8 cellular contexts compared by ENCODE assay signal in the genomic region with DNA sequence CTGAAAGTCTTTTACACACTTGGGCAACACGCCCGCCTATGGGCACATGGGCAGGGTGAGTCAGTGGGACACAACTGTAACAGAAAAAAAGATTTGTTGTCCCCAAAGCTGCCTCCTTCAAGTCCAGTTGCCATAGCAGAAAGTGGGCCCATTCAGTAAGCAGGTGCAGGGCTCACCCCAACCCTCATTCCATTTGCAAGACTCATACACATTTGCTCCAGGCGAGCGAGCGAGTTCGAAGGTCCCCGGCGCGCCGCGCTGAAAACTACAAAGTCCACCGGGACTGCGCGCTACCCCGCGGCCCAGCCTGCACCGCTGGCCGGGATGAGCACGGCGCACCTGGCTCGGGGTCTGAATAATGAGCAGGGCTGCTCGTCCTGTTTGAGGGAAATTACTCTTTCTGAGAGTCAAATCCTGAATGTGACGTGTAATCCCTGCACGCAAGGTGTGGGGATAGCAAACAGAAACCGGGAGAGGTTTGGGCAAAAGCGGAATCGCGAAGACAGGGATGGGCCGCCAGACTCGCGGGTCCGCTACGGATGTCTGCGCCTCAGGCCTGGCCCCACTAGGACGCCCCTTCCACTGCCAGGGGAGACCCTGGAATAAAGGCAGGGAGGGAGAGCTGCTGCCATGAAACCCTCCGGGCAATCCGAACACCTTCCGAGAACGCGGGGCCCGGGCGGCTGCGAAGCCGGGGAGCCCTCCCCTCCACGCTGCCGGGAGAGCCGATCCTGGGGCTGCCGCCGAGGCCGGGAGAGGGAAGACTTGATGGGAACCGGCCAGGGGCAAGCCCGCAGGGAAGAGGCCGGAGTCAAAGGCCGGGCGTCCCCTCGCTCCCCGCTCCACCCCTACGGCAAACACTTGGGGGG. TPM values are rescaled to one million over a fixed set of nuclear protein-coding genes. Genes with fewer than 3 reads are reported as not detected.
DNase-seq lines count a peak whose midpoint lies in the region; ATAC-seq, FAIRE-seq and TF ChIP-seq lines count a peak whose summit lies in the region.

No MANE protein-coding gene starts in this region.

- no peaks in the 10 kb centered on the region for H3K9me2 ChIP-seq in neural cell (ENCODE audit: insufficient read depth, low read length)

- H3K79me2 ChIP-seq in neural cell (replicated peaks; ENCODE audit: insufficient read depth, low read length) = no peaks in the 10 kb centered on the region

- H3K9me3 ChIP-seq in neural cell (ENCODE audit: low read length) = no peaks in the 10 kb centered on the region

- TF ChIP-seq EP300 in neural cell (conservative IDR thresholded peaks at IDR 0.05; ENCODE audit: poor library complexity, severe bottlenecking) = no peak

- no peak for FAIRE-seq in GM12891 (lab: Jason Lieb, UNC)

- peak overlapping the region; percentile 23 for H3K9ac ChIP-seq in neural cell (ENCODE audit: low read length)

- H3K27me3 ChIP-seq in neural cell (ENCODE audit: insufficient read depth, low read depth, low read length) = peaks cover 57% of the 10 kb centered on the region

- no peak for TF ChIP-seq POLR2A in GM12891 (IDR thresholded peaks at IDR 0.05; ENCODE audit: low read depth, low read length)

- ATAC-seq in HG03175 (IDR thresholded peaks at IDR 0.05; ENCODE audit: unreplicated experiment) = no peak
- ATAC-seq in HG03108 (IDR thresholded peaks at IDR 0.05; ENCODE audit: unreplicated experiment) = no peak

- H3F3A ChIP-seq in neural cell (ENCODE audit: insufficient read depth, low read length, poor library complexity, severe bottlenecking) = no peaks in the 10 kb centered on the region

- H3K27ac ChIP-seq in neural cell (ENCODE audit: low read length) = no peak overlapping the region

- no peak for TF ChIP-seq RAD21 in neural cell (conservative IDR thresholded peaks at IDR 0.05)

- H3K36me3 ChIP-seq in neural cell (ENCODE audit: insufficient read depth, low read length) = no peaks in the 10 kb centered on the region

- no peaks in the 10 kb centered on the region for H4K20me1 ChIP-seq in neural cell (ENCODE audit: insufficient read depth)

- H3K4me2 ChIP-seq in neural cell (ENCODE audit: low read length) = peak overlapping the region; percentile 28

- DNase-seq in ELF-1 (ENCODE audit: low read depth, low spot score) (peak; percentile 78), NCI-H748 (lab: John Stamatoyannopoulos, UW; ENCODE audit: unreplicated experiment) (peak; percentile 67), fibroblast of mammary gland (ENCODE audit: low read depth) (peak; percentile 1), GM13976 (ENCODE audit: low spot score) (no peak), GM12891 (ENCODE audit: insufficient read length, low spot score) (no peak)

- H3K4me3 ChIP-seq in fibroblast of mammary gland (ENCODE audit: control insufficient read depth, low read depth, low read length) (peak overlapping the region; percentile 0), neural cell (ENCODE audit: low read length) (peak overlapping the region; percentile 66)

- TF ChIP-seq CTCF in fibroblast of mammary gland (conservative IDR thresholded peaks at IDR 0.05; ENCODE audit: control insufficient read depth, insufficient read depth, low read depth, low read length) (no peak), neural cell (IDR thresholded peaks at IDR 0.05; ENCODE audit: poor library complexity, severe bottlenecking) (no peak), GM13976 (IDR thresholded peaks at IDR 0.05; ENCODE audit: borderline replicate concordance, control extremely low read depth, extremely low read depth, insufficient read depth, missing control alignments) (no peak)

- no peak overlapping the region for H2AFZ ChIP-seq in neural cell (ENCODE audit: low read depth, low read length)

- in situ Hi-C loops in GM13976 (cut with MboI; ENCODE audit: low sequenced_read_pairs, unreplicated experiment) = no loop called here

TF ChIP-seq in neural cell, 6 proteins besides CTCF, POLR2A, EP300 and RAD21:
- TF ChIP-seq EZH2 (IDR thresholded peaks at IDR 0.05; ENCODE audit: borderline replicate concordance, insufficient read depth, low read length, poor library complexity, severe bottlenecking) = no peak
- no peak for TF ChIP-seq MXI1 (conservative IDR thresholded peaks at IDR 0.05; ENCODE audit: poor library complexity, severe bottlenecking)
- TF ChIP-seq POLR2AphosphoS5 (IDR thresholded peaks at IDR 0.05) = no peak
- TF ChIP-seq, protein P1, sequence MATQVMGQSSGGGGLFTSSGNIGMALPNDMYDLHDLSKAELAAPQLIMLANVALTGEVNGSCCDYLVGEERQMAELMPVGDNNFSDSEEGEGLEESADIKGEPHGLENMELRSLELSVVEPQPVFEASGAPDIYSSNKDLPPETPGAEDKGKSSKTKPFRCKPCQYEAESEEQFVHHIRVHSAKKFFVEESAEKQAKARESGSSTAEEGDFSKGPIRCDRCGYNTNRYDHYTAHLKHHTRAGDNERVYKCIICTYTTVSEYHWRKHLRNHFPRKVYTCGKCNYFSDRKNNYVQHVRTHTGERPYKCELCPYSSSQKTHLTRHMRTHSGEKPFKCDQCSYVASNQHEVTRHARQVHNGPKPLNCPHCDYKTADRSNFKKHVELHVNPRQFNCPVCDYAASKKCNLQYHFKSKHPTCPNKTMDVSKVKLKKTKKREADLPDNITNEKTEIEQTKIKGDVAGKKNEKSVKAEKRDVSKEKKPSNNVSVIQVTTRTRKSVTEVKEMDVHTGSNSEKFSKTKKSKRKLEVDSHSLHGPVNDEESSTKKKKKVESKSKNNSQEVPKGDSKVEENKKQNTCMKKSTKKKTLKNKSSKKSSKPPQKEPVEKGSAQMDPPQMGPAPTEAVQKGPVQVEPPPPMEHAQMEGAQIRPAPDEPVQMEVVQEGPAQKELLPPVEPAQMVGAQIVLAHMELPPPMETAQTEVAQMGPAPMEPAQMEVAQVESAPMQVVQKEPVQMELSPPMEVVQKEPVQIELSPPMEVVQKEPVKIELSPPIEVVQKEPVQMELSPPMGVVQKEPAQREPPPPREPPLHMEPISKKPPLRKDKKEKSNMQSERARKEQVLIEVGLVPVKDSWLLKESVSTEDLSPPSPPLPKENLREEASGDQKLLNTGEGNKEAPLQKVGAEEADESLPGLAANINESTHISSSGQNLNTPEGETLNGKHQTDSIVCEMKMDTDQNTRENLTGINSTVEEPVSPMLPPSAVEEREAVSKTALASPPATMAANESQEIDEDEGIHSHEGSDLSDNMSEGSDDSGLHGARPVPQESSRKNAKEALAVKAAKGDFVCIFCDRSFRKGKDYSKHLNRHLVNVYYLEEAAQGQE (IDR thresholded peaks at IDR 0.05; ENCODE audit: borderline replicate concordance) = no peak
- TF ChIP-seq SMC3 (conservative IDR thresholded peaks at IDR 0.05; ENCODE audit: poor library complexity) = no peak
- no peak for TF ChIP-seq TAF1 (IDR thresholded peaks at IDR 0.05; ENCODE audit: low read depth)
TF ChIP-seq in neural cell: peak in this region for 0.

TF ChIP-seq in GM12891, 5 proteins besides CTCF, POLR2A, EP300 and RAD21:
- TF ChIP-seq SPI1 (IDR thresholded peaks at IDR 0.05; ENCODE audit: low read depth, low read length) (no peak), PAX5 (IDR thresholded peaks at IDR 0.05; ENCODE audit: insufficient read depth, low read length, severe bottlenecking) (no peak), POLR2AphosphoS5 (IDR thresholded peaks at IDR 0.05; ENCODE audit: low read depth, low read length) (no peak), POU2F2 (IDR thresholded peaks at IDR 0.05; ENCODE audit: low read depth, low read length) (no peak), TAF1 (IDR thresholded peaks at IDR 0.05; ENCODE audit: low read depth, low read length) (no peak)
TF ChIP-seq in GM12891: peak in this region for 0.

RNA-seq across cellular contexts. Expression of a gene that starts 1.0 kb away (rescaled TPM):
- 0.10 and 0.12 TPM in 2 replicates for polyA plus RNA-seq in neural cell
- polyA minus RNA-seq in neural cell = 0.49 and 0.93 TPM in 2 replicates
- polyA plus RNA-seq in GM12891 (2012; ENCODE audit: low read depth, missing spikeins) = not detected

Comparison
In these comparisons a context has a peak if more than half of its experiments do, and no peak if none do; other contexts are left out.
1. DNase-seq: peak in ELF-1 (single experiment), NCI-H748 (single experiment) and fibroblast of mammary gland (single experiment); none in GM13976 (single experiment) and GM12891 (single experiment).